35 cellular contexts compared by ENCODE assay signal in the genomic region with DNA sequence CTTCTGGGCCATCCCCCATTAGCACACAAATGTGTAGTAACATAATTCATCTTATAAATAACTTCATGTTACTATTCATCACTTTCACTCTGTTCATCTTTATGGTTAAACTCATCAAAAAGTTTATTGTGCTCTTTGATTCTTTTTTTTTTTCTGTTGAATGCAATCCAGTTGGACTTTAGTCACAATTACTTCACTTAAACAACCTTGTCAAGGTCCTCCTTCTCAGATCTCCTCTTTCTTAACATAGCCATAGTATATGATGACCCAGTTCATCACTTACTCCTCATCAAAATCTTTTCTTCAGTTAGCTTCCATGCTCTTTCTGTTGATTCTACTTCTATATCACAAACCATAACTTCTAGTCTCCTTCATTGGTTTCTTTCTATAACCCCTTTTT.
"Had no signal": no experiment of that assay in that cellular context is flagged by ENCODE, and none has a peak within 500 bp of the region (broad histone marks: within the 10 kb centered on the region; RNA-seq: fewer than 3 reads in every experiment).

No MANE protein-coding gene starts in this region.

- H3K36me3 ChIP-seq: MG63 had no signal

- H3K27ac ChIP-seq: KMS-11 had no signal

- H3K4me3 ChIP-seq: MG63 had no signal

- H3K9me3 ChIP-seq: MG63 had no signal

- DNase-seq: Karpas-422, Kasumi-1, KBM-7, KG1, MG63, MM.1S, MV-4-11, NCI-H1048, NCI-H1092, NCI-H1092 treated with DMSO at 0.1 percent for 48 hours, NCI-H1105, NCI-H1105 treated with DMSO at 0.1 percent for 48 hours, NCI-H1417, NCI-H1417 treated with DMSO at 0.1 percent for 48 hours, NCI-H1436, NCI-H1436 treated with DMSO at 0.1 percent for 48 hours, NCI-H146, NCI-H1694, NCI-H1694 treated with DMSO at 0.1 percent for 48 hours, NCI-H187, NCI-H187 treated with DMSO at 0.1 percent for 48 hours, NCI-H1930, NCI-H2029, NCI-H2029 treated with DMSO at 0.1 percent for 48 hours, NCI-H2081, NCI-H2081 treated with DMSO at 0.1 percent for 48 hours, NCI-H2107, NCI-H2171, NCI-H2171 treated with DMSO at 0.1 percent for 48 hours, NCI-H2227 treated with DMSO at 0.1 percent for 48 hours, NCI-H226, NCI-H345, NCI-H446, NCI-H446 treated with DMSO at 0.1 percent for 48 hours had no signal

- H3K27me3 ChIP-seq: MG63 had no signal
